ENCODE assay signal across 9 cellular contexts in genomic region chr11:60169264-60169915, GRCh38. TPM values are rescaled to one million over a fixed set of nuclear protein-coding genes. Genes with fewer than 3 reads are reported as not detected.
DNase-seq lines count a peak whose midpoint lies in the region; ATAC-seq and TF ChIP-seq lines count a peak whose summit lies in the region.
"Had no signal": no experiment of that assay in that cellular context is flagged by ENCODE, and none has a peak within 500 bp of the region (broad histone marks: within the 10 kb centered on the region; RNA-seq: fewer than 3 reads in every experiment).

No MANE protein-coding gene starts in this region.

- peak overlapping the region; percentile 1 for H3K27ac Mint-ChIP-seq in stimulated activated naive B cell treated with anti-CD40 and anti-IgM and Interleukin-4, amounts not matched to agents 10 μg/mL and 1 μg/mL and 100 μg/mL, for 72 hours

- no peaks in the 10 kb centered on the region for H3K36me3 ChIP-seq in PC-9 (ENCODE audit: low read depth)

- no peaks in the 10 kb centered on the region for H3K27me3 ChIP-seq in PC-9 (ENCODE audit: insufficient read depth, low read depth)

- peaks cover 11% of the 10 kb centered on the region; the same call in 1 of the 2 replicates for H3F3A ChIP-seq in PC-9 (ENCODE audit: insufficient read depth, low read depth)

- ATAC-seq in Right ventricle myocardium superior (ENCODE audit: poor library complexity) (peak; percentile 27), omental fat pad (ENCODE audit: low FRiP score) (no peak), HG02970 (IDR thresholded peaks at IDR 0.05; ENCODE audit: low FRiP score, unreplicated experiment) (no peak), GM19397 (IDR thresholded peaks at IDR 0.05; ENCODE audit: unreplicated experiment) (no peak)
- ATAC-seq in stimulated activated naive B cell treated with anti-CD40 and anti-IgM and Interleukin-4, amounts not matched to agents 10 μg/mL and 1 μg/mL and 100 μg/mL, for 72 hours (replicated peaks), result peak; percentile 10 to 51

- POLR2A ChIA-PET in PC-9 (lab: Charles Lee; ENCODE audit: unreplicated experiment), result interaction anchor here (0.6 kb wide), 1 partner anchor 212 kb away, joined by 6 read pairs; no protein-coding TSS in a partner anchor

- CTCF ChIA-PET in PC-9 (lab: Charles Lee), result no interaction called here

- H3K4me3 ChIP-seq in PC-9, result no peak overlapping the region

- no peaks in the 10 kb centered on the region for H4K20me1 ChIP-seq in PC-9 (ENCODE audit: insufficient read depth)

- no peak overlapping the region for H3K4me3 Mint-ChIP-seq in stimulated activated naive B cell treated with anti-CD40 and anti-IgM and Interleukin-4, amounts not matched to agents 10 μg/mL and 1 μg/mL and 100 μg/mL, for 72 hours

- peak overlapping the region; percentile 17; the same call in 1 of the 2 replicates for H2AFZ ChIP-seq in PC-9

- intact Hi-C loops in PC-9 (cut with micrococcal nuclease; ENCODE audit: unreplicated experiment), result no loop called here
- intact Hi-C loops in Right ventricle myocardium superior (cut with DNase I), result no loop called here

- peaks cover 13 to 25% of the 10 kb centered on the region in 2 donors for H3K9me3 Mint-ChIP-seq in stimulated activated naive B cell treated with anti-CD40 and anti-IgM and Interleukin-4, amounts not matched to agents 10 μg/mL and 1 μg/mL and 100 μg/mL, for 72 hours

- no peaks in the 10 kb centered on the region for H3K9me2 ChIP-seq in PC-9 (ENCODE audit: insufficient read depth)

- no peaks in the 10 kb centered on the region for H3K9me3 ChIP-seq in PC-9 (ENCODE audit: insufficient read depth, low read depth)

- H3K79me2 ChIP-seq in PC-9 (ENCODE audit: low read depth), result no peaks in the 10 kb centered on the region

- no TSS peak for BruUV-seq in PC-9 (replicated peaks; lab: Mats Ljungman, UMichigan)

- TF ChIP-seq CTCF in PC-9 (conservative IDR thresholded peaks at IDR 0.05) (peak; percentile 74), omental fat pad (IDR thresholded peaks at IDR 0.05) (no peak)

- peak overlapping the region; percentile 24 for H3K4me2 ChIP-seq in PC-9

- peak overlapping the region; percentile 69 for H3K27ac ChIP-seq in PC-9

- H3K4me1 Mint-ChIP-seq in stimulated activated naive B cell treated with anti-CD40 and anti-IgM and Interleukin-4, amounts not matched to agents 10 μg/mL and 1 μg/mL and 100 μg/mL, for 72 hours, result peaks cover 11 to 16% of the 10 kb centered on the region in 2 donors

- DNase-seq in NCI-H1417 (lab: John Stamatoyannopoulos, UW) (peak in 2 of 3 experiments; percentile 4 to 42), NCI-H1417 treated with DMSO at 0.1 percent for 48 hours (lab: John Stamatoyannopoulos, UW) (no peak), PC-9 (peak; percentile 46 to 75), Right ventricle myocardium superior (no peak), omental fat pad (ENCODE audit: low spot score) (no peak)
- no peak for DNase-seq in stimulated activated naive B cell treated with anti-CD40 and anti-IgM and Interleukin-4, amounts not matched to agents 10 μg/mL and 1 μg/mL and 100 μg/mL, for 72 hours

- peaks cover 0 to 13% of the 10 kb centered on the region in 2 donors for H3K27me3 Mint-ChIP-seq in stimulated activated naive B cell treated with anti-CD40 and anti-IgM and Interleukin-4, amounts not matched to agents 10 μg/mL and 1 μg/mL and 100 μg/mL, for 72 hours

- H3K4me1 ChIP-seq in PC-9 (replicated peaks; ENCODE audit: insufficient read depth), result peaks cover 21% of the 10 kb centered on the region

- H3K36me3 Mint-ChIP-seq in stimulated activated naive B cell treated with anti-CD40 and anti-IgM and Interleukin-4, amounts not matched to agents 10 μg/mL and 1 μg/mL and 100 μg/mL, for 72 hours, result peaks cover 3 to 16% of the 10 kb centered on the region in 2 donors

RNA-seq across cellular contexts. Expression of gene MS4A6A, which starts 13.5 kb away (rescaled TPM):
- total RNA-seq in PC-9 (2021), result not detected in 2 replicates
- total RNA-seq in Right ventricle myocardium superior, result 49.6 TPM
- total RNA-seq in omental fat pad, result 100 to 1,000 TPM; 167 to 239 (median 219) TPM
- total RNA-seq: NCI-H460 had no signal

Comparison
In these comparisons a context has a peak if more than half of its experiments do, and no peak if none do; other contexts are left out.
1. DNase-seq: peak in NCI-H1417 (2 of 3) and PC-9 (2 of 2); none in NCI-H1417 treated with DMSO at 0.1 percent for 48 hours (single experiment), Right ventricle myocardium superior (single experiment), stimulated activated naive B cell treated with anti-CD40 and anti-IgM and Interleukin-4, amounts not matched to agents 10 μg/mL and 1 μg/mL and 100 μg/mL, for 72 hours (single experiment) and omental fat pad (single experiment).
2. ATAC-seq: peak in Right ventricle myocardium superior (single experiment) and stimulated activated naive B cell treated with anti-CD40 and anti-IgM and Interleukin-4, amounts not matched to agents 10 μg/mL and 1 μg/mL and 100 μg/mL, for 72 hours (2 of 2); none in omental fat pad (single experiment), HG02970 (single experiment) and GM19397 (single experiment).
3. RNA of gene MS4A6A, which starts 13.5 kb away (total RNA-seq): 167 to 239 TPM in omental fat pad and 49.6 TPM in Right ventricle myocardium superior (single experiment); not detected in PC-9; every median in the first group is over 10 times any median in the second.